Comparison of ENCODE assay signal across 1 cellular context in the genomic region with DNA sequence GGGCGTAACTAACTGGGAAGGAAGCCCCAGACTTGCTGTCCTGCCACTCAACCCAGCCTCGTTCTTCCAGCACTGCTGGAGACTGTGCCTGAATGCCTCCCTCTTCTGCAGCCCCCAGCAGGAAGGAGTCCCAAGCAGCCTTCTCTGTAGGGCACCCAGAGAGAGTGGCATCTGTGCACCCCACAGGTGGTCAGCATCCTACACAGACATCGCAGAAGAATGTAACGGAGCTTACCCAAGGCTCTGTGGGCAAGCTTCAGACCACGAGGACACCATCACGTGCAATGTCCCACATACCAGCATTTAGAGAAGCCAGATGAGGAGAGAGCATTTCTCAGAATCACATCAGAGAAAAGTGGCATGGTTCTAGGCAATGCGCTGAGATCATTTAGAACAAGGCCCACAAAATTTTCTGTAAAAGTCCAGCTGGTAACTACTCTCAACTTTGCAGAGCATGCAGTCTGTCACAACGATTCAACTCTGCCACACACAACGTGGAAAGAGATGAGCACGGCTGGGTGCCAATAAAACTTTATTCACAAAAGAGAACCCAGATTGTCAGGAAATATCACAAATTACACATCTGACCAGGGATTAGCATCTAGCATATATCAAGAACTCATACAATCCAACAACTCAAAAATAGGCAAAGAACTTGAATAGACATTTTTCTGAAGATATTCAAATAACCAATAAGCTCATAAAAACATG.
TF ChIP-seq lines count a peak whose summit lies in the region.

No MANE protein-coding gene starts in this region.

TF ChIP-seq in GM23338, 12 proteins besides CTCF, POLR2A, EP300 and RAD21 (continued from another document):
- TF ChIP-seq, protein P1, sequence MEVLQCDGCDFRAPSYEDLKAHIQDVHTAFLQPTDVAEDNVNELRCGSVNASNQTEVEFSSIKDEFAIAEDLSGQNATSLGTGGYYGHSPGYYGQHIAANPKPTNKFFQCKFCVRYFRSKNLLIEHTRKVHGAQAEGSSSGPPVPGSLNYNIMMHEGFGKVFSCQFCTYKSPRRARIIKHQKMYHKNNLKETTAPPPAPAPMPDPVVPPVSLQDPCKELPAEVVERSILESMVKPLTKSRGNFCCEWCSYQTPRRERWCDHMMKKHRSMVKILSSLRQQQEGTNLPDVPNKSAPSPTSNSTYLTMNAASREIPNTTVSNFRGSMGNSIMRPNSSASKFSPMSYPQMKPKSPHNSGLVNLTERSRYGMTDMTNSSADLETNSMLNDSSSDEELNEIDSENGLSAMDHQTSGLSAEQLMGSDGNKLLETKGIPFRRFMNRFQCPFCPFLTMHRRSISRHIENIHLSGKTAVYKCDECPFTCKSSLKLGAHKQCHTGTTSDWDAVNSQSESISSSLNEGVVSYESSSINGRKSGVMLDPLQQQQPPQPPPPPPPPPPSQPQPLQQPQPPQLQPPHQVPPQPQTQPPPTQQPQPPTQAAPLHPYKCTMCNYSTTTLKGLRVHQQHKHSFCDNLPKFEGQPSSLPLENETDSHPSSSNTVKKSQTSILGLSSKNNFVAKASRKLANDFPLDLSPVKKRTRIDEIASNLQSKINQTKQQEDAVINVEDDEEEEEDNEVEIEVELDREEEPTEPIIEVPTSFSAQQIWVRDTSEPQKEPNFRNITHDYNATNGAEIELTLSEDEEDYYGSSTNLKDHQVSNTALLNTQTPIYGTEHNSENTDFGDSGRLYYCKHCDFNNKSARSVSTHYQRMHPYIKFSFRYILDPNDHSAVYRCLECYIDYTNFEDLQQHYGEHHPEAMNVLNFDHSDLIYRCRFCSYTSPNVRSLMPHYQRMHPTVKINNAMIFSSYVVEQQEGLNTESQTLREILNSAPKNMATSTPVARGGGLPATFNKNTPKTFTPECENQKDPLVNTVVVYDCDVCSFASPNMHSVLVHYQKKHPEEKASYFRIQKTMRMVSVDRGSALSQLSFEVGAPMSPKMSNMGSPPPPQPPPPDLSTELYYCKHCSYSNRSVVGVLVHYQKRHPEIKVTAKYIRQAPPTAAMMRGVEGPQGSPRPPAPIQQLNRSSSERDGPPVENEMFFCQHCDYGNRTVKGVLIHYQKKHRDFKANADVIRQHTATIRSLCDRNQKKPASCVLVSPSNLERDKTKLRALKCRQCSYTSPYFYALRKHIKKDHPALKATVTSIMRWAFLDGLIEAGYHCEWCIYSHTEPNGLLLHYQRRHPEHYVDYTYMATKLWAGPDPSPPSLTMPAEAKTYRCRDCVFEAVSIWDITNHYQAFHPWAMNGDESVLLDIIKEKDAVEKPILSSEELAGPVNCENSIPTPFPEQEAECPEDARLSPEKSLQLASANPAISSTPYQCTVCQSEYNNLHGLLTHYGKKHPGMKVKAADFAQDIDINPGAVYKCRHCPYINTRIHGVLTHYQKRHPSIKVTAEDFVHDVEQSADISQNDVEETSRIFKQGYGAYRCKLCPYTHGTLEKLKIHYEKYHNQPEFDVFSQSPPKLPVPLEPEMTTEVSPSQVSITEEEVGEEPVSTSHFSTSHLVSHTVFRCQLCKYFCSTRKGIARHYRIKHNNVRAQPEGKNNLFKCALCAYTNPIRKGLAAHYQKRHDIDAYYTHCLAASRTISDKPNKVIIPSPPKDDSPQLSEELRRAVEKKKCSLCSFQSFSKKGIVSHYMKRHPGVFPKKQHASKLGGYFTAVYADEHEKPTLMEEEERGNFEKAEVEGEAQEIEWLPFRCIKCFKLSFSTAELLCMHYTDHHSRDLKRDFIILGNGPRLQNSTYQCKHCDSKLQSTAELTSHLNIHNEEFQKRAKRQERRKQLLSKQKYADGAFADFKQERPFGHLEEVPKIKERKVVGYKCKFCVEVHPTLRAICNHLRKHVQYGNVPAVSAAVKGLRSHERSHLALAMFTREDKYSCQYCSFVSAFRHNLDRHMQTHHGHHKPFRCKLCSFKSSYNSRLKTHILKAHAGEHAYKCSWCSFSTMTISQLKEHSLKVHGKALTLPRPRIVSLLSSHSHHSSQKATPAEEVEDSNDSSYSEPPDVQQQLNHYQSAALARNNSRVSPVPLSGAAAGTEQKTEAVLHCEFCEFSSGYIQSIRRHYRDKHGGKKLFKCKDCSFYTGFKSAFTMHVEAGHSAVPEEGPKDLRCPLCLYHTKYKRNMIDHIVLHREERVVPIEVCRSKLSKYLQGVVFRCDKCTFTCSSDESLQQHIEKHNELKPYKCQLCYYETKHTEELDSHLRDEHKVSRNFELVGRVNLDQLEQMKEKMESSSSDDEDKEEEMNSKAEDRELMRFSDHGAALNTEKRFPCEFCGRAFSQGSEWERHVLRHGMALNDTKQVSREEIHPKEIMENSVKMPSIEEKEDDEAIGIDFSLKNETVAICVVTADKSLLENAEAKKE (CRISPR knock-in tag; IDR thresholded peaks at IDR 0.05), result no peak
- no peak for TF ChIP-seq NANOG (IDR thresholded peaks at IDR 0.05; ENCODE audit: borderline replicate concordance)
- TF ChIP-seq ZNF331 (CRISPR knock-in tag; IDR thresholded peaks at IDR 0.05; ENCODE audit: low read depth), result no peak
- TF ChIP-seq CREB1 (CRISPR knock-in tag; IDR thresholded peaks at IDR 0.05; ENCODE audit: low read depth), result no peak
- TF ChIP-seq ZNF114 (CRISPR knock-in tag; IDR thresholded peaks at IDR 0.05), result no peak
- TF ChIP-seq, protein P2, sequence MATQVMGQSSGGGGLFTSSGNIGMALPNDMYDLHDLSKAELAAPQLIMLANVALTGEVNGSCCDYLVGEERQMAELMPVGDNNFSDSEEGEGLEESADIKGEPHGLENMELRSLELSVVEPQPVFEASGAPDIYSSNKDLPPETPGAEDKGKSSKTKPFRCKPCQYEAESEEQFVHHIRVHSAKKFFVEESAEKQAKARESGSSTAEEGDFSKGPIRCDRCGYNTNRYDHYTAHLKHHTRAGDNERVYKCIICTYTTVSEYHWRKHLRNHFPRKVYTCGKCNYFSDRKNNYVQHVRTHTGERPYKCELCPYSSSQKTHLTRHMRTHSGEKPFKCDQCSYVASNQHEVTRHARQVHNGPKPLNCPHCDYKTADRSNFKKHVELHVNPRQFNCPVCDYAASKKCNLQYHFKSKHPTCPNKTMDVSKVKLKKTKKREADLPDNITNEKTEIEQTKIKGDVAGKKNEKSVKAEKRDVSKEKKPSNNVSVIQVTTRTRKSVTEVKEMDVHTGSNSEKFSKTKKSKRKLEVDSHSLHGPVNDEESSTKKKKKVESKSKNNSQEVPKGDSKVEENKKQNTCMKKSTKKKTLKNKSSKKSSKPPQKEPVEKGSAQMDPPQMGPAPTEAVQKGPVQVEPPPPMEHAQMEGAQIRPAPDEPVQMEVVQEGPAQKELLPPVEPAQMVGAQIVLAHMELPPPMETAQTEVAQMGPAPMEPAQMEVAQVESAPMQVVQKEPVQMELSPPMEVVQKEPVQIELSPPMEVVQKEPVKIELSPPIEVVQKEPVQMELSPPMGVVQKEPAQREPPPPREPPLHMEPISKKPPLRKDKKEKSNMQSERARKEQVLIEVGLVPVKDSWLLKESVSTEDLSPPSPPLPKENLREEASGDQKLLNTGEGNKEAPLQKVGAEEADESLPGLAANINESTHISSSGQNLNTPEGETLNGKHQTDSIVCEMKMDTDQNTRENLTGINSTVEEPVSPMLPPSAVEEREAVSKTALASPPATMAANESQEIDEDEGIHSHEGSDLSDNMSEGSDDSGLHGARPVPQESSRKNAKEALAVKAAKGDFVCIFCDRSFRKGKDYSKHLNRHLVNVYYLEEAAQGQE (IDR thresholded peaks at IDR 0.05; ENCODE audit: unreplicated experiment), result no peak
- no peak for TF ChIP-seq JUNB (IDR thresholded peaks at IDR 0.05; ENCODE audit: unreplicated experiment)
- no peak for TF ChIP-seq EZH2 (IDR thresholded peaks at IDR 0.05; ENCODE audit: low read depth, unreplicated experiment)
